ENCODE assay signal across 18 cellular contexts in genomic region chr5:122292357-122292756, GRCh38. TPM values are rescaled to one million over a fixed set of nuclear protein-coding genes. Genes with fewer than 3 reads are reported as not detected.
"Had no signal": no experiment of that assay in that cellular context is flagged by ENCODE, and none has a peak within 500 bp of the region (broad histone marks: within the 10 kb centered on the region; RNA-seq: fewer than 3 reads in every experiment).

No MANE protein-coding gene starts in this region.

- H3K4me1 Mint-ChIP-seq: activated CD4-positive, alpha-beta T cell treated with anti-CD3 and anti-CD28 coated beads for 36 hours; immature natural killer cell; naive thymus-derived CD8-positive, alpha-beta T cell; stimulated activated effector memory CD8-positive, alpha-beta T cell treated with anti-CD3 and anti-CD28 coated beads, Interleukin-12 subunit alpha, Interleukin-12 subunit beta, amount 100 ng/mL, for 72 hours; T-cell had no signal

- H3K27me3 Mint-ChIP-seq: T-cell had no signal

- H3K36me3 ChIP-seq: lower lobe of right lung, tibial artery had no signal

- H3K27ac ChIP-seq: epithelial cell of prostate, lower lobe of right lung, skin epidermis, tibial artery, VCaP had no signal

- H3K27me3 ChIP-seq: tibial artery had no signal

- H3K4me3 Mint-ChIP-seq: activated CD4-positive, alpha-beta T cell treated with anti-CD3 and anti-CD28 coated beads for 36 hours; activated CD8-positive, alpha-beta T cell treated with anti-CD3 and anti-CD28 coated beads, Interleukin-2, amount 10 ng/mL, durations not matched to agents 7 days and 5 days; immature natural killer cell; naive thymus-derived CD8-positive, alpha-beta T cell; stimulated activated effector memory CD8-positive, alpha-beta T cell treated with anti-CD3 and anti-CD28 coated beads, Interleukin-12 subunit alpha, Interleukin-12 subunit beta, amount 100 ng/mL, for 72 hours; T-cell had no signal

- ATAC-seq: activated CD4-positive, alpha-beta T cell treated with anti-CD3 and anti-CD28 coated beads for 36 hours; activated CD8-positive, alpha-beta T cell treated with anti-CD3 and anti-CD28 coated beads, Interleukin-2, amount 10 ng/mL, durations not matched to agents 7 days and 5 days; lower lobe of right lung; naive thymus-derived CD8-positive, alpha-beta T cell; stimulated activated effector memory CD8-positive, alpha-beta T cell treated with anti-CD3 and anti-CD28 coated beads, Interleukin-12 subunit alpha, Interleukin-12 subunit beta, amount 100 ng/mL, for 72 hours; T-cell had no signal

- DNase-seq: activated CD4-positive, alpha-beta T cell treated with anti-CD3 and anti-CD28 coated beads for 36 hours; activated CD8-positive, alpha-beta memory T cell treated with anti-CD3 and anti-CD28 coated beads, Interleukin-2, amount 50 U/mL, for 48 hours; activated CD8-positive, alpha-beta T cell treated with anti-CD3 and anti-CD28 coated beads, Interleukin-2, amount 10 ng/mL, durations not matched to agents 7 days and 5 days; central memory CD4-positive, alpha-beta T cell; cortex of kidney; effector CD8-positive, alpha-beta T cell; glutamatergic neuron; immature natural killer cell; lower lobe of right lung; naive thymus-derived CD8-positive, alpha-beta T cell; T-cell; T1000; tibial artery had no signal

- H3K9me3 Mint-ChIP-seq: stimulated activated effector memory CD8-positive, alpha-beta T cell treated with anti-CD3 and anti-CD28 coated beads, Interleukin-12 subunit alpha, Interleukin-12 subunit beta, amount 100 ng/mL, for 72 hours had no signal

- H3K36me3 Mint-ChIP-seq: immature natural killer cell; naive thymus-derived CD8-positive, alpha-beta T cell; stimulated activated effector memory CD8-positive, alpha-beta T cell treated with anti-CD3 and anti-CD28 coated beads, Interleukin-12 subunit alpha, Interleukin-12 subunit beta, amount 100 ng/mL, for 72 hours; T-cell had no signal

- H3K4me3 ChIP-seq: lower lobe of right lung, skin epidermis, tibial artery had no signal

- H3K4me1 ChIP-seq: lower lobe of right lung had no signal

- H3K27ac Mint-ChIP-seq: activated CD4-positive, alpha-beta T cell treated with anti-CD3 and anti-CD28 coated beads for 36 hours; activated CD8-positive, alpha-beta T cell treated with anti-CD3 and anti-CD28 coated beads, Interleukin-2, amount 10 ng/mL, durations not matched to agents 7 days and 5 days; immature natural killer cell; naive thymus-derived CD8-positive, alpha-beta T cell; stimulated activated effector memory CD8-positive, alpha-beta T cell treated with anti-CD3 and anti-CD28 coated beads, Interleukin-12 subunit alpha, Interleukin-12 subunit beta, amount 100 ng/mL, for 72 hours; T-cell had no signal

- H3K9me3 ChIP-seq: lower lobe of right lung, tibial artery had no signal

RNA-seq across cellular contexts. Expression of gene SNCAIP, which starts 19.7 kb away (rescaled TPM):
- total RNA-seq: activated CD4-positive, alpha-beta T cell treated with anti-CD3 and anti-CD28 coated beads for 36 hours; activated CD8-positive, alpha-beta T cell treated with anti-CD3 and anti-CD28 coated beads, Interleukin-2, amount 10 ng/mL, durations not matched to agents 7 days and 5 days; mononuclear cell; naive thymus-derived CD8-positive, alpha-beta T cell; T-cell had no signal
- polyA plus RNA-seq: immature natural killer cell; naive thymus-derived CD8-positive, alpha-beta T cell had no signal
